Comparison of ENCODE assay signal across 15 cellular contexts in genomic region chr10:30719832-30720231, GRCh38.
DNase-seq lines count a peak whose midpoint lies in the region; TF ChIP-seq lines count a peak whose summit lies in the region.
"Had no signal": no experiment of that assay in that cellular context is flagged by ENCODE, and none has a peak within 500 bp of the region (broad histone marks: within the 10 kb centered on the region; RNA-seq: fewer than 3 reads in every experiment).

No MANE protein-coding gene starts in this region.

- H3K4me1 ChIP-seq in endodermal cell (ENCODE audit: control insufficient read depth, insufficient read depth, low read length) (no peaks in the 10 kb centered on the region), neural progenitor cell (no peaks in the 10 kb centered on the region)
- H3K4me1 ChIP-seq: A549, BE2C had no signal

- no peak overlapping the region for H3K27ac ChIP-seq in endodermal cell (ENCODE audit: low read depth, low read length)
- H3K27ac ChIP-seq in neural progenitor cell = no peak overlapping the region
- H3K27ac ChIP-seq: A549, C4-2B, HL-60 had no signal

- no peaks in the 10 kb centered on the region for H3K79me2 ChIP-seq in neural progenitor cell (ENCODE audit: low read depth)

- H3F3A ChIP-seq in neural progenitor cell (ENCODE audit: low read depth) = peaks cover 9% of the 10 kb centered on the region

- H3K9me3 Mint-ChIP-seq in endodermal cell (peaks cover under 1% of the 10 kb centered on the region), neural progenitor cell (no peaks in the 10 kb centered on the region)
- H3K9me3 Mint-ChIP-seq in activated T-helper 2 cell treated with anti-CD3 and anti-CD28 coated beads, Interferon-gamma antibody, Interleukin-2, Interleukin-4, amounts not matched to agents 10 μg/mL and 5 μg/mL and 100 μg/mL, durations not matched to agents 14 hours and 24 hours and 36 hours = peaks cover under 1% of the 10 kb centered on the region
- H3K9me3 Mint-ChIP-seq: CD4-positive, alpha-beta memory T cell had no signal

- intact Hi-C loops in activated T-helper 2 cell treated with anti-CD3 and anti-CD28 coated beads, Interferon-gamma antibody, Interleukin-2, Interleukin-4, amounts not matched to agents 10 μg/mL and 5 μg/mL and 100 μg/mL, durations not matched to agents 14 hours and 24 hours and 36 hours (cut with micrococcal nuclease) = loop anchor here (5.0 to 10.0 kb wide), 2 partner anchors 48 to 365 kb away; no protein-coding TSS in a partner anchor

- no peaks in the 10 kb centered on the region for H3K9me3 ChIP-seq in endodermal cell (ENCODE audit: control insufficient read depth, low read length)
- H3K9me3 ChIP-seq in neural progenitor cell (ENCODE audit: low read depth) = no peaks in the 10 kb centered on the region
- H3K9me3 ChIP-seq: A549, BE2C had no signal

- H3K36me3 Mint-ChIP-seq in endodermal cell (ENCODE audit: low read depth) (no peaks in the 10 kb centered on the region), neural progenitor cell (no peaks in the 10 kb centered on the region)
- H3K36me3 Mint-ChIP-seq in activated T-helper 2 cell treated with anti-CD3 and anti-CD28 coated beads, Interferon-gamma antibody, Interleukin-2, Interleukin-4, amounts not matched to agents 10 μg/mL and 5 μg/mL and 100 μg/mL, durations not matched to agents 14 hours and 24 hours and 36 hours (ENCODE audit: low read depth) = peaks cover 9% of the 10 kb centered on the region
- H3K36me3 Mint-ChIP-seq: CD4-positive, alpha-beta memory T cell had no signal

- no peak overlapping the region for H3K4me2 ChIP-seq in neural progenitor cell
- H3K4me2 ChIP-seq: A549 had no signal

- H3K4me3 Mint-ChIP-seq in endodermal cell (no peak overlapping the region), neural progenitor cell (no peak overlapping the region)
- no peak overlapping the region for H3K4me3 Mint-ChIP-seq in activated T-helper 2 cell treated with anti-CD3 and anti-CD28 coated beads, Interferon-gamma antibody, Interleukin-2, Interleukin-4, amounts not matched to agents 10 μg/mL and 5 μg/mL and 100 μg/mL, durations not matched to agents 14 hours and 24 hours and 36 hours (ENCODE audit: low read depth)
- H3K4me3 Mint-ChIP-seq: CD4-positive, alpha-beta memory T cell had no signal

- 82 to 100% methylated on average over 4 to 9 of the region's 9 CpGs for WGBS in endodermal cell (ENCODE audit: insufficient coverage in 1 of 2, insufficient read length in 1 of 2), 2 experiments

- no peak overlapping the region for H3K9ac ChIP-seq in endodermal cell (ENCODE audit: extremely low read depth, low read length, poor library complexity, severe bottlenecking)
- H3K9ac ChIP-seq in neural progenitor cell = no peak overlapping the region

- no peaks in the 10 kb centered on the region for H3K27me3 Mint-ChIP-seq in endodermal cell (ENCODE audit: insufficient read depth)
- peaks cover 4% of the 10 kb centered on the region for H3K27me3 Mint-ChIP-seq in neural progenitor cell (ENCODE audit: insufficient read depth, low read depth)
- no peaks in the 10 kb centered on the region for H3K27me3 Mint-ChIP-seq in activated T-helper 2 cell treated with anti-CD3 and anti-CD28 coated beads, Interferon-gamma antibody, Interleukin-2, Interleukin-4, amounts not matched to agents 10 μg/mL and 5 μg/mL and 100 μg/mL, durations not matched to agents 14 hours and 24 hours and 36 hours (ENCODE audit: low read depth)
- H3K27me3 Mint-ChIP-seq: CD4-positive, alpha-beta memory T cell had no signal

- no peaks in the 10 kb centered on the region for H3K36me3 ChIP-seq in endodermal cell (ENCODE audit: control insufficient read depth, insufficient read depth, low read length)
- H3K36me3 ChIP-seq in neural progenitor cell = no peaks in the 10 kb centered on the region
- H3K36me3 ChIP-seq: BE2C had no signal

- H3K27ac Mint-ChIP-seq in endodermal cell (no peak overlapping the region), neural progenitor cell (no peak overlapping the region)
- H3K27ac Mint-ChIP-seq in activated T-helper 2 cell treated with anti-CD3 and anti-CD28 coated beads, Interferon-gamma antibody, Interleukin-2, Interleukin-4, amounts not matched to agents 10 μg/mL and 5 μg/mL and 100 μg/mL, durations not matched to agents 14 hours and 24 hours and 36 hours = no peak overlapping the region

- TF ChIP-seq CTCF in endodermal cell (conservative IDR thresholded peaks at IDR 0.05) (no peak), neural progenitor cell (IDR thresholded peaks at IDR 0.05) (no peak)

- H3K4me1 Mint-ChIP-seq in endodermal cell (no peaks in the 10 kb centered on the region), neural progenitor cell (peaks cover 8% of the 10 kb centered on the region)
- H3K4me1 Mint-ChIP-seq in activated T-helper 2 cell treated with anti-CD3 and anti-CD28 coated beads, Interferon-gamma antibody, Interleukin-2, Interleukin-4, amounts not matched to agents 10 μg/mL and 5 μg/mL and 100 μg/mL, durations not matched to agents 14 hours and 24 hours and 36 hours (ENCODE audit: low read depth) = peaks cover 27% of the 10 kb centered on the region

- H4K20me1 ChIP-seq in neural progenitor cell (ENCODE audit: low read depth) = no peaks in the 10 kb centered on the region

- H2AFZ ChIP-seq in neural progenitor cell (replicated peaks) = peak overlapping the region; percentile 42

- H3K4me3 ChIP-seq in endodermal cell (ENCODE audit: low read length) (no peak overlapping the region), neural progenitor cell (no peak overlapping the region)
- H3K4me3 ChIP-seq: A549 had no signal

- H3K27me3 ChIP-seq in endodermal cell (ENCODE audit: control insufficient read depth, insufficient read depth, low read length, poor library complexity, severe bottlenecking) (no peaks in the 10 kb centered on the region), neural progenitor cell (no peaks in the 10 kb centered on the region)
- H3K27me3 ChIP-seq: BE2C had no signal

- DNase-seq in EH (ENCODE audit: low read depth) (peak; percentile 28), ELF-1 (ENCODE audit: low read depth, low spot score) (peak; percentile 39), endodermal cell (peak; percentile 23), neural progenitor cell (ENCODE audit: low spot score) (no peak), putamen (ENCODE audit: low spot score) (no peak)
- no peak for DNase-seq in activated CD4-positive, alpha-beta T cell treated with anti-CD3 and anti-CD28 coated beads, Interleukin-2, amount 50 U/mL, for 1 hour
- DNase-seq in activated T-helper 2 cell treated with anti-CD3 and anti-CD28 coated beads, Interferon-gamma antibody, Interleukin-2, Interleukin-4, amounts not matched to agents 10 μg/mL and 5 μg/mL and 100 μg/mL, durations not matched to agents 14 hours and 24 hours and 36 hours (ENCODE audit: low spot score) = no peak
- DNase-seq: BE2C; CD4-positive, alpha-beta memory T cell; DMS79; EL; GF-D8 had no signal

Comparison
In these comparisons a context has a peak if more than half of its experiments do, and no peak if none do; other contexts are left out.
1. DNase-seq: peak in EH (single experiment), ELF-1 (single experiment) and endodermal cell (single experiment); none in neural progenitor cell (single experiment), putamen (single experiment), activated CD4-positive, alpha-beta T cell treated with anti-CD3 and anti-CD28 coated beads, Interleukin-2, amount 50 U/mL, for 1 hour (single experiment) and activated T-helper 2 cell treated with anti-CD3 and anti-CD28 coated beads, Interferon-gamma antibody, Interleukin-2, Interleukin-4, amounts not matched to agents 10 μg/mL and 5 μg/mL and 100 μg/mL, durations not matched to agents 14 hours and 24 hours and 36 hours (single experiment).